In the genomic region with DNA sequence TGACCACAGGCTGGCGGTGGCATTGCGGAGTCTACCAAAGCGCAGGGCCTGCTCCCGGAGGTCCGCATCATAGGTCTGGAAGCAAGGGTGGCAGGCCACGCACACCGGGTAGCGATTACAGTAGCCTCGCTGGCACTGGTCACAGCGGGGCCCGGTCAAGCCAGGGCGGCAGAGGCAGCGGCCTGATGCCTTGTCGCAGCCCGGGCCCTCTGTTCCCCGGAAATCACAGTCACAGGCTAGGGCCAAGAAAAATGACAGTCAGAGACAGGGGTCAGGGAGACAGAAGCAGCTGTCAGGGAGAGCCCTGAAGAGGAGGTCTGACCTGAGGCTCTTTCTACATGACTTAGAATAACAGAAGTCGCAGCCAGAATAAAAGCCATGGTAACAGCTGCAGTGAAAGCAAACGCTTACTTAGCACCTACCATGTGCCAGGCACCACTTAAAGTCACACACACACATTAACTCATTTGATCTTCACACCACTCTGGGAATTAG, we compare ENCODE assay signal across 19 cellular contexts. TPM values are rescaled to one million over a fixed set of nuclear protein-coding genes. Genes with fewer than 3 reads are reported as not detected.
DNase-seq lines count a peak whose midpoint lies in the region; ATAC-seq and TF ChIP-seq lines count a peak whose summit lies in the region.
"Had no signal": no experiment of that assay in that cellular context is flagged by ENCODE, and none has a peak within 500 bp of the region (broad histone marks: within the 10 kb centered on the region; RNA-seq: fewer than 3 reads in every experiment).

No MANE protein-coding gene starts in this region.

- no peaks in the 10 kb centered on the region for H3K9me3 Mint-ChIP-seq in activated CD4-positive, alpha-beta T cell treated with anti-CD3 and anti-CD28 coated beads, Interleukin-2, amount 10 ng/mL, durations not matched to agents 24 days and 14 days
- no peaks in the 10 kb centered on the region for H3K9me3 Mint-ChIP-seq in activated naive CD4-positive, alpha-beta T cell treated with anti-CD3 and anti-CD28 coated beads, Interleukin-2, amount 50 U/mL, for 72 hours
- H3K9me3 Mint-ChIP-seq: activated B cell treated with CpG ODN at 0.5 μM for 24 hours; activated naive CD8-positive, alpha-beta T cell treated with anti-CD3 and anti-CD28 coated beads, Interleukin-2, amount 50 U/mL, for 24 hours; activated T-helper 17 cell treated with anti-CD3 and anti-CD28 coated beads, Interleukin-2, amount 50 U/mL, for 72 hours had no signal

- DNase-seq in IMR-90 (no peak), astrocyte of the hippocampus (ENCODE audit: low read depth, low spot score) (peak; percentile 24), right atrium auricular region (ENCODE audit: low spot score) (no peak), gastrocnemius medialis (peak; percentile 55 to 78), osteoblast (ENCODE audit: insufficient read length, low spot score, missing footprints) (no peak)
- DNase-seq in activated CD4-positive, alpha-beta T cell treated with anti-CD3 and anti-CD28 coated beads, Interleukin-2, amount 10 ng/mL, durations not matched to agents 24 days and 14 days: no peak
- no peak for DNase-seq in activated naive CD4-positive, alpha-beta T cell treated with anti-CD3 and anti-CD28 coated beads, Interleukin-2, amount 50 U/mL, for 72 hours (ENCODE audit: low spot score in 2 of 2)
- DNase-seq: activated B cell treated with CpG ODN at 0.5 μM for 24 hours; activated naive CD8-positive, alpha-beta T cell treated with anti-CD3 and anti-CD28 coated beads, Interleukin-2, amount 50 U/mL, for 24 hours; GDM1; NCI-H187 treated with DMSO at 0.1 percent for 48 hours; sigmoid colon had no signal

- H3K23ac ChIP-seq in IMR-90 (ENCODE audit: low read depth, low read length): no peak overlapping the region

- in situ Hi-C loops in IMR-90 (cut with MboI; ENCODE audit: low sequenced_read_pairs) (loop anchor here (5.0 kb wide), 1 partner anchor 49 kb away; no protein-coding TSS in a partner anchor), gastrocnemius medialis (cut with MboI; ENCODE audit: low sequenced_read_pairs in 4 of 4) (loop anchor here in 1 of 4 donors (10.0 kb wide), 1 partner anchor 61 kb away; no protein-coding TSS in a partner anchor)

- H3K79me1 ChIP-seq in IMR-90 (ENCODE audit: low read depth in 1 of 2, low read length in 2 of 2): no peaks in the 10 kb centered on the region

- H3K56ac ChIP-seq in IMR-90 (ENCODE audit: extremely low read depth, insufficient read depth, low read length): no peak overlapping the region

- no peaks in the 10 kb centered on the region; the same call in 1 of the 2 replicates for H3K9me1 ChIP-seq in IMR-90 (ENCODE audit: insufficient read depth, low read length)

- H3K79me2 ChIP-seq in osteoblast (ENCODE audit: insufficient read depth, low read length): no peaks in the 10 kb centered on the region

- no peak overlapping the region for H2BK20ac ChIP-seq in IMR-90 (ENCODE audit: low read depth, low read length)

- POLR2A ChIA-PET in IMR-90 (lab: Charles Lee; ENCODE audit: unreplicated experiment): no interaction called here

- H2AK5ac ChIP-seq in IMR-90 (ENCODE audit: low read depth, low read length): no peak overlapping the region

- H2BK5ac ChIP-seq in IMR-90 (ENCODE audit: low read depth, low read length, poor library complexity, severe bottlenecking): no peak overlapping the region

- H3K9me3 ChIP-seq in IMR-90 (ENCODE audit: control insufficient read depth, insufficient read depth, low read length) (no peaks in the 10 kb centered on the region), right atrium auricular region (no peaks in the 10 kb centered on the region), gastrocnemius medialis (no peaks in the 10 kb centered on the region), osteoblast (ENCODE audit: low read depth, low read length) (no peaks in the 10 kb centered on the region)
- H3K9me3 ChIP-seq: HAP-1, sigmoid colon had no signal

- intact Hi-C loops in IMR-90 (cut with micrococcal nuclease) (no loop called here), gastrocnemius medialis (cut with DNase I; ENCODE audit: low total_unique reads) (loop anchor here (2.0 kb wide), 1 partner anchor 49 kb away; a partner anchor contains a TSS)
- intact Hi-C loops in activated CD4-positive, alpha-beta T cell treated with anti-CD3 and anti-CD28 coated beads, Interleukin-2, amount 10 ng/mL, durations not matched to agents 24 days and 14 days (cut with micrococcal nuclease): loop anchor here (2.0 kb wide), 2 partner anchors 49 to 57 kb away; no protein-coding TSS in a partner anchor

- no peak overlapping the region for H3K4ac ChIP-seq in IMR-90 (ENCODE audit: low read depth, low read length)

- H3K27me3 Mint-ChIP-seq in activated CD4-positive, alpha-beta T cell treated with anti-CD3 and anti-CD28 coated beads, Interleukin-2, amount 10 ng/mL, durations not matched to agents 24 days and 14 days: no peaks in the 10 kb centered on the region
- H3K27me3 Mint-ChIP-seq: activated naive CD8-positive, alpha-beta T cell treated with anti-CD3 and anti-CD28 coated beads, Interleukin-2, amount 50 U/mL, for 24 hours; activated T-helper 17 cell treated with anti-CD3 and anti-CD28 coated beads, Interleukin-2, amount 50 U/mL, for 72 hours had no signal

- TF ChIP-seq RAD21 in IMR-90 (IDR thresholded peaks at IDR 0.05; ENCODE audit: low read length): no peak

- no peak overlapping the region for H3K27ac ChIP-seq in IMR-90 (ENCODE audit: insufficient read depth, low read length)
- peak overlapping the region; percentile 72 to 86 for H3K27ac ChIP-seq in right atrium auricular region
- H3K27ac ChIP-seq in gastrocnemius medialis: peak overlapping the region; percentile 83 to 94 (median 93)
- no peak overlapping the region for H3K27ac ChIP-seq in osteoblast (ENCODE audit: low read depth, low read length)
- H3K27ac ChIP-seq: HL-60 had no signal

- peak overlapping the region; percentile 17 for H2AFZ ChIP-seq in IMR-90 (replicated peaks; ENCODE audit: low read length, poor library complexity)
- H2AFZ ChIP-seq in osteoblast (ENCODE audit: low read length): no peak overlapping the region

- TF ChIP-seq POLR2A in IMR-90 (IDR thresholded peaks at IDR 0.05; ENCODE audit: low read depth, low read length) (no peak), gastrocnemius medialis (IDR thresholded peaks at IDR 0.05) (no peak)

- dilution Hi-C loops in IMR-90 (cut with HindIII; ENCODE audit: low sequenced_read_pairs, unreplicated experiment): no loop called here

- H4K8ac ChIP-seq in IMR-90 (ENCODE audit: low read depth in 2 of 2, low read length in 2 of 2): no peak overlapping the region

- no peak overlapping the region for H4K5ac ChIP-seq in IMR-90 (ENCODE audit: low read depth, low read length)

- H2BK15ac ChIP-seq in IMR-90 (ENCODE audit: low read depth, low read length): no peak overlapping the region

- H3K27ac Mint-ChIP-seq in activated CD4-positive, alpha-beta T cell treated with anti-CD3 and anti-CD28 coated beads, Interleukin-2, amount 10 ng/mL, durations not matched to agents 24 days and 14 days: no peak overlapping the region
- no peak overlapping the region for H3K27ac Mint-ChIP-seq in activated naive CD4-positive, alpha-beta T cell treated with anti-CD3 and anti-CD28 coated beads, Interleukin-2, amount 50 U/mL, for 72 hours
- H3K27ac Mint-ChIP-seq: activated B cell treated with CpG ODN at 0.5 μM for 24 hours; activated naive CD8-positive, alpha-beta T cell treated with anti-CD3 and anti-CD28 coated beads, Interleukin-2, amount 50 U/mL, for 24 hours; activated T-helper 17 cell treated with anti-CD3 and anti-CD28 coated beads, Interleukin-2, amount 50 U/mL, for 72 hours had no signal

- H3K14ac ChIP-seq in IMR-90 (replicated peaks; ENCODE audit: low read depth, low read length): no peak overlapping the region

- no peak overlapping the region for H3K18ac ChIP-seq in IMR-90 (ENCODE audit: low read depth, low read length)

- no peak for TF ChIP-seq CTCF in IMR-90 (conservative IDR thresholded peaks at IDR 0.05; ENCODE audit: low read depth, low read length)
- no peak for TF ChIP-seq CTCF in right atrium auricular region (IDR thresholded peaks at IDR 0.05)
- TF ChIP-seq CTCF in gastrocnemius medialis (IDR thresholded peaks at IDR 0.05 in 4 of 5, conservative IDR thresholded peaks at IDR 0.05 in 1 of 5): no peak
- no peak for TF ChIP-seq CTCF in osteoblast (IDR thresholded peaks at IDR 0.05; ENCODE audit: extremely low read depth, low read depth, low read length)

- peaks cover 8% of the 10 kb centered on the region for H3K4me1 Mint-ChIP-seq in activated CD4-positive, alpha-beta T cell treated with anti-CD3 and anti-CD28 coated beads, Interleukin-2, amount 10 ng/mL, durations not matched to agents 24 days and 14 days
- H3K4me1 Mint-ChIP-seq: activated B cell treated with CpG ODN at 0.5 μM for 24 hours had no signal

- H4K20me1 ChIP-seq in IMR-90 (ENCODE audit: insufficient read depth, low read length) (no peaks in the 10 kb centered on the region), osteoblast (ENCODE audit: insufficient read depth, low read length) (no peaks in the 10 kb centered on the region)

- no peak overlapping the region for H3K9ac ChIP-seq in IMR-90 (ENCODE audit: low read depth, low read length)

- H3K4me1 ChIP-seq in IMR-90 (ENCODE audit: control insufficient read depth, insufficient read depth, low read length): no peaks in the 10 kb centered on the region; the same call in none of the 2 replicates
- peaks cover 0 to 55% of the 10 kb centered on the region in 2 donors for H3K4me1 ChIP-seq in right atrium auricular region
- peaks cover 62 to 63% of the 10 kb centered on the region in 2 donors for H3K4me1 ChIP-seq in gastrocnemius medialis
- peaks cover 7% of the 10 kb centered on the region for H3K4me1 ChIP-seq in osteoblast (ENCODE audit: insufficient read depth, low read length)
- H3K4me1 ChIP-seq: HAP-1 had no signal

- ATAC-seq in IMR-90 (ENCODE audit: low read depth) (no peak), gastrocnemius medialis (peak; percentile 57 to 60), GM18868 (IDR thresholded peaks at IDR 0.05; ENCODE audit: unreplicated experiment) (no peak)
- ATAC-seq in activated naive CD4-positive, alpha-beta T cell treated with anti-CD3 and anti-CD28 coated beads, Interleukin-2, amount 50 U/mL, for 72 hours: no peak
- ATAC-seq: activated naive CD8-positive, alpha-beta T cell treated with anti-CD3 and anti-CD28 coated beads, Interleukin-2, amount 50 U/mL, for 24 hours; activated T-helper 17 cell treated with anti-CD3 and anti-CD28 coated beads, Interleukin-2, amount 50 U/mL, for 72 hours had no signal

- H3K4me2 ChIP-seq in IMR-90 (ENCODE audit: low read depth, low read length): no peak overlapping the region
- no peak overlapping the region for H3K4me2 ChIP-seq in osteoblast (ENCODE audit: insufficient read depth, low read length)

- H2AK9ac ChIP-seq in IMR-90 (replicated peaks; ENCODE audit: low read depth, low read length, poor library complexity): peak overlapping the region; percentile 12

- peaks cover 3% of the 10 kb centered on the region for H3K36me3 Mint-ChIP-seq in activated CD4-positive, alpha-beta T cell treated with anti-CD3 and anti-CD28 coated beads, Interleukin-2, amount 10 ng/mL, durations not matched to agents 24 days and 14 days (ENCODE audit: low read depth)
- no peaks in the 10 kb centered on the region for H3K36me3 Mint-ChIP-seq in activated naive CD4-positive, alpha-beta T cell treated with anti-CD3 and anti-CD28 coated beads, Interleukin-2, amount 50 U/mL, for 72 hours

- CTCF ChIA-PET in IMR-90 (lab: Yijun Ruan, JAX): no interaction called here

- H3K27me3 ChIP-seq in IMR-90 (ENCODE audit: control insufficient read depth, insufficient read depth, low read length): no peaks in the 10 kb centered on the region
- H3K27me3 ChIP-seq in right atrium auricular region: no peaks in the 10 kb centered on the region
- H3K27me3 ChIP-seq in gastrocnemius medialis: no peaks in the 10 kb centered on the region
- H3K27me3 ChIP-seq in osteoblast (ENCODE audit: insufficient read depth, low read length): no peaks in the 10 kb centered on the region
- H3K27me3 ChIP-seq: sigmoid colon had no signal

- H2BK120ac ChIP-seq in IMR-90 (ENCODE audit: low read depth, low read length): no peak overlapping the region

- no TSS peak for BruUV-seq in IMR-90 (replicated peaks; lab: Mats Ljungman, UMichigan)

- 88% methylated on average over 8 of the region's 18 CpGs; no CpG with 5 or more reads in 1 of the 2 experiments for WGBS in IMR-90 (ENCODE audit: extremely low coverage in 2 of 2, insufficient read length in 1 of 2), 2 experiments

- H3K36me3 ChIP-seq in IMR-90 (ENCODE audit: control insufficient read depth, insufficient read depth, low read length) (no peaks in the 10 kb centered on the region), right atrium auricular region (no peaks in the 10 kb centered on the region), gastrocnemius medialis (no peaks in the 10 kb centered on the region), osteoblast (ENCODE audit: insufficient read depth, low read length) (no peaks in the 10 kb centered on the region)
- H3K36me3 ChIP-seq: HAP-1, sigmoid colon had no signal

- no peak overlapping the region for H4K91ac ChIP-seq in IMR-90 (ENCODE audit: insufficient read depth, low read depth, low read length)

- no peak overlapping the region for H3K4me3 Mint-ChIP-seq in activated CD4-positive, alpha-beta T cell treated with anti-CD3 and anti-CD28 coated beads, Interleukin-2, amount 10 ng/mL, durations not matched to agents 24 days and 14 days
- H3K4me3 Mint-ChIP-seq: activated B cell treated with CpG ODN at 0.5 μM for 24 hours; activated naive CD8-positive, alpha-beta T cell treated with anti-CD3 and anti-CD28 coated beads, Interleukin-2, amount 50 U/mL, for 24 hours; activated T-helper 17 cell treated with anti-CD3 and anti-CD28 coated beads, Interleukin-2, amount 50 U/mL, for 72 hours had no signal

- H3K4me3 ChIP-seq in IMR-90 (ENCODE audit: insufficient read depth, low read depth, low read length) (no peak overlapping the region), right atrium auricular region (no peak overlapping the region), gastrocnemius medialis (peak overlapping the region in 3 of 4 donors; percentile 2 to 26 (median 23)), osteoblast (ENCODE audit: insufficient read depth, low read length) (no peak overlapping the region)
- H3K4me3 ChIP-seq: HAP-1, sigmoid colon had no signal

RNA-seq across cellular contexts. Expression of a gene that starts 26.4 kb away (rescaled TPM):
- total RNA-seq in IMR-90 (2012; rRNA removed) (0.72 and 1.1 TPM in 2 replicates), right atrium auricular region (10 to 100 TPM in 1 of 2 donors, 1 to 10 TPM in 1; 4.7 to 11.1 TPM), gastrocnemius medialis (1 to 10 TPM in 1 of 4 donors, under 1 TPM in 3; 0.61 to 1.9 (median 0.72) TPM), osteoblast (5.4 and 9.7 TPM in 2 replicates)
- 1.6 and 2.1 TPM in 2 replicates for polyA plus RNA-seq in IMR-90 (2012; rRNA removed)
- 0.83 and 2.0 TPM in 2 replicates for polyA plus RNA-seq in IMR-90 (2012; cell fraction: cytosol; rRNA removed)
- 1.1 and 1.8 TPM in 2 replicates for polyA plus RNA-seq in IMR-90 (2012; cell fraction: nucleus; rRNA removed; ENCODE audit: low replicate concordance)
- 20.3 and 21.0 TPM in 2 replicates for total RNA-seq in activated CD4-positive, alpha-beta T cell treated with anti-CD3 and anti-CD28 coated beads, Interleukin-2, amount 10 ng/mL, durations not matched to agents 24 days and 14 days
- 10 to 100 TPM in 1 of 2 donors, 1 to 10 TPM in 1; 1.6 to 11.7 TPM for total RNA-seq in activated naive CD4-positive, alpha-beta T cell treated with anti-CD3 and anti-CD28 coated beads, Interleukin-2, amount 50 U/mL, for 72 hours

RNA-seq across cellular contexts. Expression of a gene that starts 42.3 kb away (rescaled TPM):
- total RNA-seq in IMR-90 (2012; rRNA removed): 0.72 and 0.83 TPM in 2 replicates
- 1.8 and 2.1 TPM in 2 replicates for polyA plus RNA-seq in IMR-90 (2012; rRNA removed)
- polyA plus RNA-seq in IMR-90 (2012; cell fraction: cytosol; rRNA removed): 1.1 and 1.2 TPM in 2 replicates
- polyA plus RNA-seq in IMR-90 (2012; cell fraction: nucleus; rRNA removed; ENCODE audit: low replicate concordance): 1.5 and 2.0 TPM in 2 replicates
- total RNA-seq in right atrium auricular region: under 1 TPM in 1 of 2 donors, not detected in 1; 0.28 TPM
- total RNA-seq in gastrocnemius medialis: under 1 TPM in 1 of 4 donors, not detected in 3; 0.16 TPM
- under 0.01 and 0.72 TPM in 2 replicates for total RNA-seq in osteoblast
- total RNA-seq in activated CD4-positive, alpha-beta T cell treated with anti-CD3 and anti-CD28 coated beads, Interleukin-2, amount 10 ng/mL, durations not matched to agents 24 days and 14 days: 0.54 TPM in 1 of 2 replicates, not detected in the other
- total RNA-seq in activated naive CD4-positive, alpha-beta T cell treated with anti-CD3 and anti-CD28 coated beads, Interleukin-2, amount 50 U/mL, for 72 hours: not detected
- total RNA-seq: activated B cell treated with CpG ODN at 0.5 μM for 24 hours; NCI-H460; OCI-LY7; T-helper 2 cell treated with Interferon-gamma antibody and Interleukin-4, amounts not matched to agents 100 ng/mL and 5 ng/mL, for 36 hours had no signal

RNA-seq across cellular contexts. Expression of a gene that starts 49.4 kb away (rescaled TPM):
- total RNA-seq in IMR-90 (2012; rRNA removed) (0.36 and 1.9 TPM in 2 replicates), right atrium auricular region (100 to 1,000 TPM; 212 to 299 TPM), gastrocnemius medialis (1,000 to 10,000 TPM in 1 of 4 donors, 100 to 1,000 TPM in 1, 10 to 100 TPM in 2; 29.1 to 1,155 (median 83.4) TPM), osteoblast (10.5 and 11.2 TPM in 2 replicates)
- 0.36 and 0.53 TPM in 2 replicates for polyA plus RNA-seq in IMR-90 (2012; rRNA removed)
- 0.82 and 0.94 TPM in 2 replicates for polyA plus RNA-seq in IMR-90 (2012; cell fraction: cytosol; rRNA removed)
- polyA plus RNA-seq in IMR-90 (2012; cell fraction: nucleus; rRNA removed; ENCODE audit: low replicate concordance): 0.14 and 0.33 TPM in 2 replicates
- total RNA-seq in activated CD4-positive, alpha-beta T cell treated with anti-CD3 and anti-CD28 coated beads, Interleukin-2, amount 10 ng/mL, durations not matched to agents 24 days and 14 days: 449 and 477 TPM in 2 replicates
- 10 to 100 TPM in 1 of 2 donors, 1 to 10 TPM in 1; 1.4 to 40.7 TPM for total RNA-seq in activated naive CD4-positive, alpha-beta T cell treated with anti-CD3 and anti-CD28 coated beads, Interleukin-2, amount 50 U/mL, for 72 hours
- total RNA-seq: OCI-LY7 had no signal

Comparison
In these comparisons a context has a peak if more than half of its experiments do, and no peak if none do; other contexts are left out.
1. ATAC-seq: peak in gastrocnemius medialis (2 of 2); none in IMR-90 (single experiment), activated naive CD4-positive, alpha-beta T cell treated with anti-CD3 and anti-CD28 coated beads, Interleukin-2, amount 50 U/mL, for 72 hours (0 of 2) and GM18868 (single experiment).
2. DNase-seq: peak in astrocyte of the hippocampus (single experiment) and gastrocnemius medialis (2 of 2); none in IMR-90 (single experiment), right atrium auricular region (single experiment), osteoblast (single experiment), activated CD4-positive, alpha-beta T cell treated with anti-CD3 and anti-CD28 coated beads, Interleukin-2, amount 10 ng/mL, durations not matched to agents 24 days and 14 days (single experiment) and activated naive CD4-positive, alpha-beta T cell treated with anti-CD3 and anti-CD28 coated beads, Interleukin-2, amount 50 U/mL, for 72 hours (0 of 2).
3. H3K27ac ChIP-seq: peak in right atrium auricular region (2 of 2) and gastrocnemius medialis (4 of 4); none in IMR-90 (single experiment) and osteoblast (single experiment).
4. H3K4me3 ChIP-seq: peak in gastrocnemius medialis (3 of 4); none in IMR-90 (single experiment), right atrium auricular region (0 of 2) and osteoblast (single experiment).